In genomic region chr22:37310815-37311595, GRCh38 we compare ENCODE assay signal across 1 cellular context.
TF ChIP-seq lines count a peak whose summit lies in the region.

No MANE protein-coding gene starts in this region.

TF ChIP-seq in GM12878, 131 proteins besides CTCF, POLR2A, EP300 and RAD21 (continued from another document):
- TF ChIP-seq, protein P1, sequence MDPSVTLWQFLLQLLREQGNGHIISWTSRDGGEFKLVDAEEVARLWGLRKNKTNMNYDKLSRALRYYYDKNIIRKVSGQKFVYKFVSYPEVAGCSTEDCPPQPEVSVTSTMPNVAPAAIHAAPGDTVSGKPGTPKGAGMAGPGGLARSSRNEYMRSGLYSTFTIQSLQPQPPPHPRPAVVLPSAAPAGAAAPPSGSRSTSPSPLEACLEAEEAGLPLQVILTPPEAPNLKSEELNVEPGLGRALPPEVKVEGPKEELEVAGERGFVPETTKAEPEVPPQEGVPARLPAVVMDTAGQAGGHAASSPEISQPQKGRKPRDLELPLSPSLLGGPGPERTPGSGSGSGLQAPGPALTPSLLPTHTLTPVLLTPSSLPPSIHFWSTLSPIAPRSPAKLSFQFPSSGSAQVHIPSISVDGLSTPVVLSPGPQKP (IDR thresholded peaks at IDR 0.05; ENCODE audit: low read depth, low read length), result no peak
- TF ChIP-seq HDAC2 (IDR thresholded peaks at IDR 0.05) (no peak), RELA (IDR thresholded peaks at IDR 0.05; ENCODE audit: borderline replicate concordance, partially characterized antibody) (no peak), SRF (IDR thresholded peaks at IDR 0.05; ENCODE audit: low read depth in 2 of 2, low read length in 2 of 2) (no peak), RBBP5 (conservative IDR thresholded peaks at IDR 0.05) (no peak), JUNB (IDR thresholded peaks at IDR 0.05) (peak; percentile 66; the same call in 1 of the 2 replicates), NR2F1 (conservative IDR thresholded peaks at IDR 0.05) (peak; percentile 65), ZBTB11 (CRISPR knock-in tag; IDR thresholded peaks at IDR 0.05) (no peak), SPI1 (IDR thresholded peaks at IDR 0.05; ENCODE audit: borderline replicate concordance, insufficient read depth, low read depth, low read length) (peak; percentile 43), FOXK2 (IDR thresholded peaks at IDR 0.05) (no peak), NKRF (conservative IDR thresholded peaks at IDR 0.05) (no peak), ZNF384 (IDR thresholded peaks at IDR 0.05; ENCODE audit: borderline replicate concordance, low read depth, low read length) (no peak), CBX3 (IDR thresholded peaks at IDR 0.05; ENCODE audit: borderline replicate concordance, low read depth) (no peak), CHD2 (IDR thresholded peaks at IDR 0.05; ENCODE audit: borderline replicate concordance, low read depth, low read length) (no peak), MTA3 (IDR thresholded peaks at IDR 0.05; ENCODE audit: borderline replicate concordance, low read length) (no peak), POLR2AphosphoS5 (IDR thresholded peaks at IDR 0.05; ENCODE audit: low read length) (peak; percentile 23; the same call in 1 of the 2 replicates), IKZF1 (conservative IDR thresholded peaks at IDR 0.05) (peak; percentile 80), NFXL1 (IDR thresholded peaks at IDR 0.05; ENCODE audit: borderline replicate concordance) (no peak), MYB (IDR thresholded peaks at IDR 0.05; ENCODE audit: borderline replicate concordance, low read depth, low read length) (no peak), NR2C1 (IDR thresholded peaks at IDR 0.05) (no peak), SP1 (IDR thresholded peaks at IDR 0.05; ENCODE audit: low read depth, low read length) (peak; percentile 39), ETV6 (conservative IDR thresholded peaks at IDR 0.05 in 1 of 2, IDR thresholded peaks at IDR 0.05 in 1 of 2; ENCODE audit: borderline replicate concordance in 1 of 2, low read depth in 1 of 2) (peak in 1 of 2 experiments; percentile 84; a peak in 1 of 4 replicates), EED (IDR thresholded peaks at IDR 0.05; ENCODE audit: low read depth) (peak; percentile 97), KAT2A (conservative IDR thresholded peaks at IDR 0.05; ENCODE audit: control insufficient read depth, low read depth, low read length) (no peak), MTA2 (IDR thresholded peaks at IDR 0.05; ENCODE audit: low read depth) (no peak), ZNF622 (IDR thresholded peaks at IDR 0.05) (no peak), ZZZ3 (IDR thresholded peaks at IDR 0.05; ENCODE audit: control insufficient read depth, insufficient read length, low read depth) (no peak), PAX5 (IDR thresholded peaks at IDR 0.05; ENCODE audit: borderline replicate concordance, low read depth, low read length) (peak; percentile 97), SMC3 (IDR thresholded peaks at IDR 0.05; ENCODE audit: borderline replicate concordance, low read length) (no peak), CREB1 (IDR thresholded peaks at IDR 0.05; ENCODE audit: low read depth) (no peak), CBX5 (IDR thresholded peaks at IDR 0.05; ENCODE audit: low read depth) (no peak), IKZF2 (IDR thresholded peaks at IDR 0.05) (peak; percentile 76 to 79), NRF1 (conservative IDR thresholded peaks at IDR 0.05; ENCODE audit: low read depth, low read length) (no peak), ATF3 (IDR thresholded peaks at IDR 0.05; ENCODE audit: borderline replicate concordance, extremely low read depth, low read depth, low read length) (no peak), BMI1 (IDR thresholded peaks at IDR 0.05; ENCODE audit: borderline replicate concordance) (no peak), ZNF24 (IDR thresholded peaks at IDR 0.05) (no peak), TAF1 (IDR thresholded peaks at IDR 0.05; ENCODE audit: borderline replicate concordance, low read depth, low read length) (no peak), RCOR1 (conservative IDR thresholded peaks at IDR 0.05; ENCODE audit: low read depth, low read length) (no peak), CREM (IDR thresholded peaks at IDR 0.05; ENCODE audit: low read depth) (peak; percentile 37; the same call in 1 of the 2 replicates), ZNF217 (IDR thresholded peaks at IDR 0.05) (no peak), IRF4 (IDR thresholded peaks at IDR 0.05; ENCODE audit: low read depth, low read length) (peak; percentile 70; the same call in 1 of the 2 replicates), SUPT20H (IDR thresholded peaks at IDR 0.05; ENCODE audit: borderline replicate concordance, control insufficient read depth, low read depth, low read length) (no peak), CBFB (IDR thresholded peaks at IDR 0.05; ENCODE audit: low read depth) (no peak), BHLHE40 (IDR thresholded peaks at IDR 0.05; ENCODE audit: borderline replicate concordance in 1 of 2, low read depth in 2 of 2, low read length in 1 of 2) (peak in 1 of 2 experiments; percentile 23; a peak in 1 of 4 replicates), ATF7 (IDR thresholded peaks at IDR 0.05; ENCODE audit: low read depth) (no peak), MEF2B (IDR thresholded peaks at IDR 0.05; ENCODE audit: partially characterized antibody, poor library complexity, severe bottlenecking) (no peak), GATAD2B (conservative IDR thresholded peaks at IDR 0.05; ENCODE audit: low read depth) (peak; percentile 36; the same call in 1 of the 2 replicates)
- TF ChIP-seq, protein P2, sequence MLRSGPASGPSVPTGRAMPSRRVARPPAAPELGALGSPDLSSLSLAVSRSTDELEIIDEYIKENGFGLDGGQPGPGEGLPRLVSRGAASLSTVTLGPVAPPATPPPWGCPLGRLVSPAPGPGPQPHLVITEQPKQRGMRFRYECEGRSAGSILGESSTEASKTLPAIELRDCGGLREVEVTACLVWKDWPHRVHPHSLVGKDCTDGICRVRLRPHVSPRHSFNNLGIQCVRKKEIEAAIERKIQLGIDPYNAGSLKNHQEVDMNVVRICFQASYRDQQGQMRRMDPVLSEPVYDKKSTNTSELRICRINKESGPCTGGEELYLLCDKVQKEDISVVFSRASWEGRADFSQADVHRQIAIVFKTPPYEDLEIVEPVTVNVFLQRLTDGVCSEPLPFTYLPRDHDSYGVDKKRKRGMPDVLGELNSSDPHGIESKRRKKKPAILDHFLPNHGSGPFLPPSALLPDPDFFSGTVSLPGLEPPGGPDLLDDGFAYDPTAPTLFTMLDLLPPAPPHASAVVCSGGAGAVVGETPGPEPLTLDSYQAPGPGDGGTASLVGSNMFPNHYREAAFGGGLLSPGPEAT (IDR thresholded peaks at IDR 0.05; ENCODE audit: low read depth), result 0 out of 2 replicates have a peak, but pooled peaks have one; percentile 17
- TF ChIP-seq, protein P3, sequence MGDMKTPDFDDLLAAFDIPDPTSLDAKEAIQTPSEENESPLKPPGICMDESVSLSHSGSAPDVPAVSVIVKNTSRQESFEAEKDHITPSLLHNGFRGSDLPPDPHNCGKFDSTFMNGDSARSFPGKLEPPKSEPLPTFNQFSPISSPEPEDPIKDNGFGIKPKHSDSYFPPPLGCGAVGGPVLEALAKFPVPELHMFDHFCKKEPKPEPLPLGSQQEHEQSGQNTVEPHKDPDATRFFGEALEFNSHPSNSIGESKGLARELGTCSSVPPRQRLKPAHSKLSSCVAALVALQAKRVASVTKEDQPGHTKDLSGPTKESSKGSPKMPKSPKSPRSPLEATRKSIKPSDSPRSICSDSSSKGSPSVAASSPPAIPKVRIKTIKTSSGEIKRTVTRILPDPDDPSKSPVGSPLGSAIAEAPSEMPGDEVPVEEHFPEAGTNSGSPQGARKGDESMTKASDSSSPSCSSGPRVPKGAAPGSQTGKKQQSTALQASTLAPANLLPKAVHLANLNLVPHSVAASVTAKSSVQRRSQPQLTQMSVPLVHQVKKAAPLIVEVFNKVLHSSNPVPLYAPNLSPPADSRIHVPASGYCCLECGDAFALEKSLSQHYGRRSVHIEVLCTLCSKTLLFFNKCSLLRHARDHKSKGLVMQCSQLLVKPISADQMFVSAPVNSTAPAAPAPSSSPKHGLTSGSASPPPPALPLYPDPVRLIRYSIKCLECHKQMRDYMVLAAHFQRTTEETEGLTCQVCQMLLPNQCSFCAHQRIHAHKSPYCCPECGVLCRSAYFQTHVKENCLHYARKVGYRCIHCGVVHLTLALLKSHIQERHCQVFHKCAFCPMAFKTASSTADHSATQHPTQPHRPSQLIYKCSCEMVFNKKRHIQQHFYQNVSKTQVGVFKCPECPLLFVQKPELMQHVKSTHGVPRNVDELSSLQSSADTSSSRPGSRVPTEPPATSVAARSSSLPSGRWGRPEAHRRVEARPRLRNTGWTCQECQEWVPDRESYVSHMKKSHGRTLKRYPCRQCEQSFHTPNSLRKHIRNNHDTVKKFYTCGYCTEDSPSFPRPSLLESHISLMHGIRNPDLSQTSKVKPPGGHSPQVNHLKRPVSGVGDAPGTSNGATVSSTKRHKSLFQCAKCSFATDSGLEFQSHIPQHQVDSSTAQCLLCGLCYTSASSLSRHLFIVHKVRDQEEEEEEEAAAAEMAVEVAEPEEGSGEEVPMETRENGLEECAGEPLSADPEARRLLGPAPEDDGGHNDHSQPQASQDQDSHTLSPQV (IDR thresholded peaks at IDR 0.05), result no peak
- TF ChIP-seq, protein P4, sequence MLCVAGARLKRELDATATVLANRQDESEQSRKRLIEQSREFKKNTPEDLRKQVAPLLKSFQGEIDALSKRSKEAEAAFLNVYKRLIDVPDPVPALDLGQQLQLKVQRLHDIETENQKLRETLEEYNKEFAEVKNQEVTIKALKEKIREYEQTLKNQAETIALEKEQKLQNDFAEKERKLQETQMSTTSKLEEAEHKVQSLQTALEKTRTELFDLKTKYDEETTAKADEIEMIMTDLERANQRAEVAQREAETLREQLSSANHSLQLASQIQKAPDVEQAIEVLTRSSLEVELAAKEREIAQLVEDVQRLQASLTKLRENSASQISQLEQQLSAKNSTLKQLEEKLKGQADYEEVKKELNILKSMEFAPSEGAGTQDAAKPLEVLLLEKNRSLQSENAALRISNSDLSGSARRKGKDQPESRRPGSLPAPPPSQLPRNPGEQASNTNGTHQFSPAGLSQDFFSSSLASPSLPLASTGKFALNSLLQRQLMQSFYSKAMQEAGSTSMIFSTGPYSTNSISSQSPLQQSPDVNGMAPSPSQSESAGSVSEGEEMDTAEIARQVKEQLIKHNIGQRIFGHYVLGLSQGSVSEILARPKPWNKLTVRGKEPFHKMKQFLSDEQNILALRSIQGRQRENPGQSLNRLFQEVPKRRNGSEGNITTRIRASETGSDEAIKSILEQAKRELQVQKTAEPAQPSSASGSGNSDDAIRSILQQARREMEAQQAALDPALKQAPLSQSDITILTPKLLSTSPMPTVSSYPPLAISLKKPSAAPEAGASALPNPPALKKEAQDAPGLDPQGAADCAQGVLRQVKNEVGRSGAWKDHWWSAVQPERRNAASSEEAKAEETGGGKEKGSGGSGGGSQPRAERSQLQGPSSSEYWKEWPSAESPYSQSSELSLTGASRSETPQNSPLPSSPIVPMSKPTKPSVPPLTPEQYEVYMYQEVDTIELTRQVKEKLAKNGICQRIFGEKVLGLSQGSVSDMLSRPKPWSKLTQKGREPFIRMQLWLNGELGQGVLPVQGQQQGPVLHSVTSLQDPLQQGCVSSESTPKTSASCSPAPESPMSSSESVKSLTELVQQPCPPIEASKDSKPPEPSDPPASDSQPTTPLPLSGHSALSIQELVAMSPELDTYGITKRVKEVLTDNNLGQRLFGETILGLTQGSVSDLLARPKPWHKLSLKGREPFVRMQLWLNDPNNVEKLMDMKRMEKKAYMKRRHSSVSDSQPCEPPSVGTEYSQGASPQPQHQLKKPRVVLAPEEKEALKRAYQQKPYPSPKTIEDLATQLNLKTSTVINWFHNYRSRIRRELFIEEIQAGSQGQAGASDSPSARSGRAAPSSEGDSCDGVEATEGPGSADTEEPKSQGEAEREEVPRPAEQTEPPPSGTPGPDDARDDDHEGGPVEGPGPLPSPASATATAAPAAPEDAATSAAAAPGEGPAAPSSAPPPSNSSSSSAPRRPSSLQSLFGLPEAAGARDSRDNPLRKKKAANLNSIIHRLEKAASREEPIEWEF (IDR thresholded peaks at IDR 0.05; ENCODE audit: insufficient replicate concordance, low read depth, low read length), result no peak
